1 cellular context compared by ENCODE assay signal in the genomic region with DNA sequence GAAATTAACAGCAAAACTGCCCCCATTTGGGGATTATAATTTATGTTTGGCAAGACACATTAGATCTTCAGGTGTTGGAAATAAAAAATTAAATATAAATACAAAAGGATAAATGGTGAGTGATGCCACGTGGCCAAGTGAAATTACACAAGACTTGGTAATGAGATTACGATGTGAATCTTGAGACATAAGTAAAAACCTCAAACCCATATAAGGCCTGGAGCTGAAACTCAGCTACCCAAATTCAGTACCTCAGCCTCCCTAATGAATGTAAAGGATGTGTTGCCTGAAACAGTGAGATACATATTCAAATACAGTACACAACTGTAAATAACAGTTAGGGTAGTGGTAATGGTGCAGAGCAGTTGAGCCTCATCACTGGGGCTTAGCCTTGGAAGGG.
TF ChIP-seq lines count a peak whose summit lies in the region.

No MANE protein-coding gene starts in this region.

TF ChIP-seq in GM12878, 131 proteins besides CTCF, POLR2A, EP300 and RAD21 (continued from another document):
- TF ChIP-seq, protein P1, sequence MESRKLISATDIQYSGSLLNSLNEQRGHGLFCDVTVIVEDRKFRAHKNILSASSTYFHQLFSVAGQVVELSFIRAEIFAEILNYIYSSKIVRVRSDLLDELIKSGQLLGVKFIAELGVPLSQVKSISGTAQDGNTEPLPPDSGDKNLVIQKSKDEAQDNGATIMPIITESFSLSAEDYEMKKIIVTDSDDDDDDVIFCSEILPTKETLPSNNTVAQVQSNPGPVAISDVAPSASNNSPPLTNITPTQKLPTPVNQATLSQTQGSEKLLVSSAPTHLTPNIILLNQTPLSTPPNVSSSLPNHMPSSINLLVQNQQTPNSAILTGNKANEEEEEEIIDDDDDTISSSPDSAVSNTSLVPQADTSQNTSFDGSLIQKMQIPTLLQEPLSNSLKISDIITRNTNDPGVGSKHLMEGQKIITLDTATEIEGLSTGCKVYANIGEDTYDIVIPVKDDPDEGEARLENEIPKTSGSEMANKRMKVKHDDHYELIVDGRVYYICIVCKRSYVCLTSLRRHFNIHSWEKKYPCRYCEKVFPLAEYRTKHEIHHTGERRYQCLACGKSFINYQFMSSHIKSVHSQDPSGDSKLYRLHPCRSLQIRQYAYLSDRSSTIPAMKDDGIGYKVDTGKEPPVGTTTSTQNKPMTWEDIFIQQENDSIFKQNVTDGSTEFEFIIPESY (IDR thresholded peaks at IDR 0.05): no peak
- TF ChIP-seq, protein P2, sequence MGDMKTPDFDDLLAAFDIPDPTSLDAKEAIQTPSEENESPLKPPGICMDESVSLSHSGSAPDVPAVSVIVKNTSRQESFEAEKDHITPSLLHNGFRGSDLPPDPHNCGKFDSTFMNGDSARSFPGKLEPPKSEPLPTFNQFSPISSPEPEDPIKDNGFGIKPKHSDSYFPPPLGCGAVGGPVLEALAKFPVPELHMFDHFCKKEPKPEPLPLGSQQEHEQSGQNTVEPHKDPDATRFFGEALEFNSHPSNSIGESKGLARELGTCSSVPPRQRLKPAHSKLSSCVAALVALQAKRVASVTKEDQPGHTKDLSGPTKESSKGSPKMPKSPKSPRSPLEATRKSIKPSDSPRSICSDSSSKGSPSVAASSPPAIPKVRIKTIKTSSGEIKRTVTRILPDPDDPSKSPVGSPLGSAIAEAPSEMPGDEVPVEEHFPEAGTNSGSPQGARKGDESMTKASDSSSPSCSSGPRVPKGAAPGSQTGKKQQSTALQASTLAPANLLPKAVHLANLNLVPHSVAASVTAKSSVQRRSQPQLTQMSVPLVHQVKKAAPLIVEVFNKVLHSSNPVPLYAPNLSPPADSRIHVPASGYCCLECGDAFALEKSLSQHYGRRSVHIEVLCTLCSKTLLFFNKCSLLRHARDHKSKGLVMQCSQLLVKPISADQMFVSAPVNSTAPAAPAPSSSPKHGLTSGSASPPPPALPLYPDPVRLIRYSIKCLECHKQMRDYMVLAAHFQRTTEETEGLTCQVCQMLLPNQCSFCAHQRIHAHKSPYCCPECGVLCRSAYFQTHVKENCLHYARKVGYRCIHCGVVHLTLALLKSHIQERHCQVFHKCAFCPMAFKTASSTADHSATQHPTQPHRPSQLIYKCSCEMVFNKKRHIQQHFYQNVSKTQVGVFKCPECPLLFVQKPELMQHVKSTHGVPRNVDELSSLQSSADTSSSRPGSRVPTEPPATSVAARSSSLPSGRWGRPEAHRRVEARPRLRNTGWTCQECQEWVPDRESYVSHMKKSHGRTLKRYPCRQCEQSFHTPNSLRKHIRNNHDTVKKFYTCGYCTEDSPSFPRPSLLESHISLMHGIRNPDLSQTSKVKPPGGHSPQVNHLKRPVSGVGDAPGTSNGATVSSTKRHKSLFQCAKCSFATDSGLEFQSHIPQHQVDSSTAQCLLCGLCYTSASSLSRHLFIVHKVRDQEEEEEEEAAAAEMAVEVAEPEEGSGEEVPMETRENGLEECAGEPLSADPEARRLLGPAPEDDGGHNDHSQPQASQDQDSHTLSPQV (IDR thresholded peaks at IDR 0.05): no peak
- TF ChIP-seq, protein P3, sequence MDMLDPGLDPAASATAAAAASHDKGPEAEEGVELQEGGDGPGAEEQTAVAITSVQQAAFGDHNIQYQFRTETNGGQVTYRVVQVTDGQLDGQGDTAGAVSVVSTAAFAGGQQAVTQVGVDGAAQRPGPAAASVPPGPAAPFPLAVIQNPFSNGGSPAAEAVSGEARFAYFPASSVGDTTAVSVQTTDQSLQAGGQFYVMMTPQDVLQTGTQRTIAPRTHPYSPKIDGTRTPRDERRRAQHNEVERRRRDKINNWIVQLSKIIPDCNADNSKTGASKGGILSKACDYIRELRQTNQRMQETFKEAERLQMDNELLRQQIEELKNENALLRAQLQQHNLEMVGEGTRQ (IDR thresholded peaks at IDR 0.05; ENCODE audit: borderline replicate concordance, low read depth, low read length): no peak
- TF ChIP-seq, protein P4, sequence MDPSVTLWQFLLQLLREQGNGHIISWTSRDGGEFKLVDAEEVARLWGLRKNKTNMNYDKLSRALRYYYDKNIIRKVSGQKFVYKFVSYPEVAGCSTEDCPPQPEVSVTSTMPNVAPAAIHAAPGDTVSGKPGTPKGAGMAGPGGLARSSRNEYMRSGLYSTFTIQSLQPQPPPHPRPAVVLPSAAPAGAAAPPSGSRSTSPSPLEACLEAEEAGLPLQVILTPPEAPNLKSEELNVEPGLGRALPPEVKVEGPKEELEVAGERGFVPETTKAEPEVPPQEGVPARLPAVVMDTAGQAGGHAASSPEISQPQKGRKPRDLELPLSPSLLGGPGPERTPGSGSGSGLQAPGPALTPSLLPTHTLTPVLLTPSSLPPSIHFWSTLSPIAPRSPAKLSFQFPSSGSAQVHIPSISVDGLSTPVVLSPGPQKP (IDR thresholded peaks at IDR 0.05; ENCODE audit: low read depth, low read length): no peak
